Comparison of ENCODE assay signal across 19 cellular contexts in the genomic region with DNA sequence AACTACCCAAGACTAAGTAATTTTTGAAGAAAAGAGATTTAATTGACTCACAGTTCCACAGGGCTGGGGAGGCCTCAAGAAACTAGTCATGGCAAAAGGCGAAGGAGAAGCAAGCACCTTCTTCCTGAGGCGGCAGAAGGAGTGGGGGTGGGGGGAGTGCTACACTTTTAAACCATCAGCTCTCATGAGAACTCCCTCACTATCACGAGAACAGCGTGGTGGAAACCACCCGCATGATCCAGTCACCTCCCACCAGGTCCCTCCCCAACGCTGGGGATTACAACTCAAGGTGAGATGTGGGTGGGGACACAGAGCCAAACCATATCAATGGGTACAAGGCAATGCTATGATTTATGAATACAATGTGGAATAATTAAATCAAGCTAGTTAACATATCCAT.
"Had no signal": no experiment of that assay in that cellular context is flagged by ENCODE, and none has a peak within 500 bp of the region (broad histone marks: within the 10 kb centered on the region; RNA-seq: fewer than 3 reads in every experiment).

No MANE protein-coding gene starts in this region.

- H3K4me3 Mint-ChIP-seq: central memory CD8-positive, alpha-beta T cell; dendritic cell treated with granulocyte-macrophage colony-stimulating factor and Interleukin-4, amounts not matched to agents 40 ng/mL and 50 ng/mL, for 4 days; effector memory CD8-positive, alpha-beta T cell; immature natural killer cell; naive thymus-derived CD8-positive, alpha-beta T cell; stimulated activated memory B cell treated with anti-CD40 and anti-IgM and Interleukin-4, amounts not matched to agents 10 μg/mL and 1 μg/mL and 100 μg/mL, for 72 hours had no signal

- H3K27me3 Mint-ChIP-seq: central memory CD8-positive, alpha-beta T cell; dendritic cell treated with granulocyte-macrophage colony-stimulating factor and Interleukin-4, amounts not matched to agents 40 ng/mL and 50 ng/mL, for 4 days; stimulated activated memory B cell treated with anti-CD40 and anti-IgM and Interleukin-4, amounts not matched to agents 10 μg/mL and 1 μg/mL and 100 μg/mL, for 72 hours had no signal

- H3K4me1 ChIP-seq: colonic mucosa, left lung, pancreas, transverse colon, vagina had no signal

- H3K36me3 ChIP-seq: colonic mucosa, left lung, pancreas, transverse colon, vagina had no signal

- H3K27ac ChIP-seq: colonic mucosa, left lung, pancreas, transverse colon, vagina had no signal

- DNase-seq: colonic mucosa; effector memory CD8-positive, alpha-beta T cell; hypothalamus; immature natural killer cell; mesendoderm; occipital lobe; stimulated activated CD4-positive, alpha-beta T cell treated with anti-CD3 and anti-CD28 coated beads, Interleukin-4, amount 100 ng/mL, for 4 hours; stimulated activated naive CD8-positive, alpha-beta T cell treated with anti-CD3 and anti-CD28 coated beads, Interleukin-15, Interleukin-2, amounts not matched to agents 100 U/mL and 50 U/mL, for 24 hours; substantia nigra; transverse colon had no signal

- H3K27me3 ChIP-seq: colonic mucosa, left lung, pancreas, transverse colon, vagina had no signal

- H3K9me3 ChIP-seq: colonic mucosa, left lung, pancreas, transverse colon, vagina had no signal

- H3K4me3 ChIP-seq: colonic mucosa, left lung, pancreas, transverse colon, vagina had no signal

- ATAC-seq: effector memory CD8-positive, alpha-beta T cell; left lung; naive thymus-derived CD8-positive, alpha-beta T cell; pancreas; sciatic nerve; stimulated activated memory B cell treated with anti-CD40 and anti-IgM and Interleukin-4, amounts not matched to agents 10 μg/mL and 1 μg/mL and 100 μg/mL, for 72 hours; stimulated activated naive CD8-positive, alpha-beta T cell treated with anti-CD3 and anti-CD28 coated beads, Interleukin-15, Interleukin-2, amounts not matched to agents 100 U/mL and 50 U/mL, for 24 hours had no signal

- H3K27ac Mint-ChIP-seq: dendritic cell treated with granulocyte-macrophage colony-stimulating factor and Interleukin-4, amounts not matched to agents 40 ng/mL and 50 ng/mL, for 4 days; effector memory CD8-positive, alpha-beta T cell; immature natural killer cell; naive thymus-derived CD8-positive, alpha-beta T cell; progenitor cell of endocrine pancreas; stimulated activated memory B cell treated with anti-CD40 and anti-IgM and Interleukin-4, amounts not matched to agents 10 μg/mL and 1 μg/mL and 100 μg/mL, for 72 hours had no signal

- H3K4me1 Mint-ChIP-seq: stimulated activated memory B cell treated with anti-CD40 and anti-IgM and Interleukin-4, amounts not matched to agents 10 μg/mL and 1 μg/mL and 100 μg/mL, for 72 hours had no signal

- H3K36me3 Mint-ChIP-seq: naive thymus-derived CD8-positive, alpha-beta T cell; stimulated activated memory B cell treated with anti-CD40 and anti-IgM and Interleukin-4, amounts not matched to agents 10 μg/mL and 1 μg/mL and 100 μg/mL, for 72 hours had no signal
